ENCODE assay signal across 1 cellular context in genomic region chr7:2859952-2860351, GRCh38.
TF ChIP-seq lines count a peak whose summit lies in the region.

No MANE protein-coding gene starts in this region.

TF ChIP-seq in HepG2, 621 proteins besides CTCF, POLR2A, EP300 and RAD21 (continued from another document):
- TF ChIP-seq PLSCR1 (CRISPR knock-in tag; IDR thresholded peaks at IDR 0.05; ENCODE audit: borderline replicate concordance) (no peak), ZNF121 (CRISPR knock-in tag; IDR thresholded peaks at IDR 0.05) (peak; percentile 82), ADNP (CRISPR knock-in tag; IDR thresholded peaks at IDR 0.05) (0 out of 2 replicates have a peak, but pooled peaks have one; percentile 18), KDM2A (CRISPR knock-in tag; IDR thresholded peaks at IDR 0.05; ENCODE audit: borderline replicate concordance, low read depth) (no peak), ZMYM3 (CRISPR knock-in tag; IDR thresholded peaks at IDR 0.05) (peak; percentile 94), CHD2 (IDR thresholded peaks at IDR 0.05; ENCODE audit: low read depth, low read length) (no peak), ZNF768 (CRISPR knock-in tag; IDR thresholded peaks at IDR 0.05) (peak; percentile 71), ZNF629 (CRISPR knock-in tag; conservative IDR thresholded peaks at IDR 0.05) (peak; percentile 96)
TF ChIP-seq in HepG2: peak in this region for 9.
